17 cellular contexts compared by ENCODE assay signal in the genomic region with DNA sequence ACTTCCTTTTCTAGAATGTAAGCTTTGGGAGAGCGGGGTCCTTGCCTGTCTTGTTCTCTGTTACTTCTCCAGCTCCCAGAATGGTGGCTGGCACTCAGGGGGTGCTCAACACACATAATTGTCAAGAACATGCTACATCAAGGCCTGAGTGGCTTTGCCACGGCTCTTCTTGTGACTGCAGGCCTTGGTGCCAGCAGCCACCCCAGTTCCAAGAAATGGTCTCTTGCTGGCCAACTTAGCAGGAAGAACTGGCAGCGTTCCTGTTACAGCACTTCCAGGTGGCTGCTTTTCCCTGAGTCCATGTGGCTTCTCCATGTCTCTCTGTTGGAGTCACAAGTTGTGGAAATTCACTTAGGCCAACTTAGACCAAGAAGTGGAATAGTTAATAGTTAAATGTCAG. TPM values are rescaled to one million over a fixed set of nuclear protein-coding genes. Genes with fewer than 3 reads are reported as not detected.
A peak's percentile ranks its signal among the peaks of the same experiment; 100 is the strongest.
DNase-seq lines count a peak whose midpoint lies in the region; ATAC-seq, FAIRE-seq and TF ChIP-seq lines count a peak whose summit lies in the region.
"Had no signal": no experiment of that assay in that cellular context is flagged by ENCODE, and none has a peak within 500 bp of the region (broad histone marks: within the 10 kb centered on the region; RNA-seq: fewer than 3 reads in every experiment).

No MANE protein-coding gene starts in this region.

- H3K79me1 ChIP-seq in mesenchymal stem cell (replicated peaks; ENCODE audit: low read length, poor library complexity, severe bottlenecking) = no peaks in the 10 kb centered on the region

- CTCF ChIA-PET in activated CD4-positive, alpha-beta T cell treated with anti-CD3 and anti-CD28 coated beads for 36 hours (lab: Charles Lee) = interaction anchor here (0.5 to 1.2 kb wide), 4 partner anchors 13 to 143 kb away, joined by 3 to 4 read pairs (median 3); no protein-coding TSS in a partner anchor
- CTCF ChIA-PET in activated CD4-positive, alpha-beta T cell treated with anti-CD3 and anti-CD28 coated beads, Interleukin-2, amount 10 ng/mL, durations not matched to agents 7 days and 5 days (lab: Charles Lee) = interaction anchor here (0.6 to 1.9 kb wide), 2 partner anchors 11 to 656 kb away, joined by 5 to 8 read pairs; no protein-coding TSS in a partner anchor

- H3K14ac ChIP-seq in mesenchymal stem cell (ENCODE audit: low read length in 2 of 2) = no peak overlapping the region

- POLR2A ChIA-PET in activated CD4-positive, alpha-beta T cell treated with anti-CD3 and anti-CD28 coated beads for 36 hours (lab: Charles Lee) = no interaction called here
- POLR2A ChIA-PET in activated CD4-positive, alpha-beta T cell treated with anti-CD3 and anti-CD28 coated beads, Interleukin-2, amount 10 ng/mL, durations not matched to agents 7 days and 5 days (lab: Charles Lee) = no interaction called here

- no peak overlapping the region for H3K18ac ChIP-seq in mesenchymal stem cell (ENCODE audit: low read depth in 1 of 2, low read length in 2 of 2)

- peaks cover 10% of the 10 kb centered on the region for H3K36me3 Mint-ChIP-seq in activated CD4-positive, alpha-beta T cell treated with anti-CD3 and anti-CD28 coated beads for 36 hours (ENCODE audit: low read depth)
- peaks cover 14% of the 10 kb centered on the region for H3K36me3 Mint-ChIP-seq in activated CD4-positive, alpha-beta T cell treated with anti-CD3 and anti-CD28 coated beads, Interleukin-2, amount 10 ng/mL, durations not matched to agents 7 days and 5 days (ENCODE audit: low read depth)
- H3K36me3 Mint-ChIP-seq in central memory CD8-positive, alpha-beta T cell (ENCODE audit: insufficient read depth) = peaks cover 14% of the 10 kb centered on the region

- peaks cover 55% of the 10 kb centered on the region for H3K4me1 Mint-ChIP-seq in activated CD4-positive, alpha-beta T cell treated with anti-CD3 and anti-CD28 coated beads for 36 hours
- H3K4me1 Mint-ChIP-seq in activated CD4-positive, alpha-beta T cell treated with anti-CD3 and anti-CD28 coated beads, Interleukin-2, amount 10 ng/mL, durations not matched to agents 7 days and 5 days = peaks cover 60% of the 10 kb centered on the region
- peaks cover 74% of the 10 kb centered on the region for H3K4me1 Mint-ChIP-seq in central memory CD8-positive, alpha-beta T cell

- H4K91ac ChIP-seq in mesenchymal stem cell (ENCODE audit: low read length) = no peak overlapping the region

- H3K9ac ChIP-seq in mesenchymal stem cell (ENCODE audit: low read length) = no peak overlapping the region
- H3K9ac ChIP-seq: BLaER1 had no signal

- H3K9me3 ChIP-seq in neutrophil = no peaks in the 10 kb centered on the region
- H3K9me3 ChIP-seq in mesenchymal stem cell (ENCODE audit: control insufficient read depth, low read length) = no peaks in the 10 kb centered on the region
- H3K9me3 ChIP-seq: BLaER1 had no signal

- peak; percentile 67 for FAIRE-seq in GM12892 (lab: Jason Lieb, UNC)
- FAIRE-seq: D721Med, G401.6 had no signal

- H3K9me3 Mint-ChIP-seq in activated CD4-positive, alpha-beta T cell treated with anti-CD3 and anti-CD28 coated beads for 36 hours (ENCODE audit: low read depth) = no peaks in the 10 kb centered on the region
- no peaks in the 10 kb centered on the region for H3K9me3 Mint-ChIP-seq in activated CD4-positive, alpha-beta T cell treated with anti-CD3 and anti-CD28 coated beads, Interleukin-2, amount 10 ng/mL, durations not matched to agents 7 days and 5 days
- no peaks in the 10 kb centered on the region for H3K9me3 Mint-ChIP-seq in central memory CD8-positive, alpha-beta T cell
- H3K9me3 Mint-ChIP-seq: CD8-positive, alpha-beta memory T cell had no signal

- TF ChIP-seq POLR2A in GM12892 (IDR thresholded peaks at IDR 0.05; ENCODE audit: low read depth, low read length) = no peak

- no peak for TF ChIP-seq CTCF in neutrophil (IDR thresholded peaks at IDR 0.05)

- H2BK5ac ChIP-seq in mesenchymal stem cell (ENCODE audit: low read depth, low read length, poor library complexity, severe bottlenecking) = no peak overlapping the region

- peak overlapping the region; percentile 42 for H3K27ac ChIP-seq in neutrophil
- no peak overlapping the region for H3K27ac ChIP-seq in mesenchymal stem cell (ENCODE audit: low read length, poor library complexity, severe bottlenecking)
- H3K27ac ChIP-seq: 22Rv1, BLaER1 had no signal

- intact Hi-C loops in activated CD4-positive, alpha-beta T cell treated with anti-CD3 and anti-CD28 coated beads for 36 hours (cut with DNase I, micrococcal nuclease) = no loop called here

- H2BK15ac ChIP-seq in mesenchymal stem cell (ENCODE audit: low read depth, poor library complexity, severe bottlenecking) = no peak overlapping the region

- no peak overlapping the region for H2BK120ac ChIP-seq in mesenchymal stem cell (ENCODE audit: low read depth, low read length)

- H3K23ac ChIP-seq in mesenchymal stem cell (ENCODE audit: low read length in 2 of 2) = no peak overlapping the region

- H2AK5ac ChIP-seq in mesenchymal stem cell (ENCODE audit: low read length, severe bottlenecking) = no peak overlapping the region

- no peak overlapping the region for H3K4me3 ChIP-seq in neutrophil (ENCODE audit: low read depth in 1 of 2, low read length in 1 of 2)
- H3K4me3 ChIP-seq in mesenchymal stem cell (ENCODE audit: insufficient read depth in 1 of 2, low read depth in 1 of 2, low read length in 2 of 2) = no peak overlapping the region
- H3K4me3 ChIP-seq: BLaER1 had no signal

- H4K8ac ChIP-seq in mesenchymal stem cell (ENCODE audit: low read length) = no peak overlapping the region

- no peak for DNase-seq in activated CD4-positive, alpha-beta T cell treated with anti-CD3 and anti-CD28 coated beads for 36 hours
- DNase-seq in activated CD4-positive, alpha-beta T cell treated with anti-CD3 and anti-CD28 coated beads, Interleukin-2, amount 10 ng/mL, durations not matched to agents 7 days and 5 days = no peak
- DNase-seq in GM12892 (ENCODE audit: insufficient read length) (no peak), NCI-H2171 (lab: John Stamatoyannopoulos, UW) (no peak), mesenchymal stem cell (no peak), putamen (ENCODE audit: low spot score) (no peak)
- no peak for DNase-seq in central memory CD8-positive, alpha-beta T cell (ENCODE audit: low spot score in 2 of 2)
- DNase-seq: CD8-positive, alpha-beta memory T cell; DMS79 treated with DMSO at 0.1 percent for 48 hours; GOT3; NCI-H187; RPMI8226 had no signal

- H3K36me3 ChIP-seq in neutrophil = no peaks in the 10 kb centered on the region
- no peaks in the 10 kb centered on the region for H3K36me3 ChIP-seq in mesenchymal stem cell (ENCODE audit: control insufficient read depth in 1 of 2, insufficient read depth in 2 of 2, low read depth in 1 of 2, low read length in 2 of 2)
- H3K36me3 ChIP-seq: BLaER1 had no signal

- no peak overlapping the region for H3K4me2 ChIP-seq in mesenchymal stem cell (ENCODE audit: low read length, poor library complexity, severe bottlenecking)
- H3K4me2 ChIP-seq: BLaER1 had no signal

- H3K27me3 ChIP-seq in neutrophil (no peaks in the 10 kb centered on the region), mesenchymal stem cell (ENCODE audit: control insufficient read depth in 1 of 2, insufficient read depth in 1 of 2, low read length in 2 of 2) (no peaks in the 10 kb centered on the region)
- H3K27me3 ChIP-seq: BLaER1 had no signal

- no peak overlapping the region for H3K4me3 Mint-ChIP-seq in activated CD4-positive, alpha-beta T cell treated with anti-CD3 and anti-CD28 coated beads for 36 hours
- no peak overlapping the region for H3K4me3 Mint-ChIP-seq in activated CD4-positive, alpha-beta T cell treated with anti-CD3 and anti-CD28 coated beads, Interleukin-2, amount 10 ng/mL, durations not matched to agents 7 days and 5 days
- H3K4me3 Mint-ChIP-seq in central memory CD8-positive, alpha-beta T cell = peak overlapping the region; percentile 7
- H3K4me3 Mint-ChIP-seq: CD8-positive, alpha-beta memory T cell had no signal

- no peak overlapping the region for H2BK12ac ChIP-seq in mesenchymal stem cell (ENCODE audit: low read length in 2 of 2)

- peaks cover 56 to 66% of the 10 kb centered on the region in 2 experiments for H3K4me1 ChIP-seq in neutrophil (ENCODE audit: control insufficient read depth in 1 of 2, insufficient read depth in 1 of 2, low read depth in 1 of 2, low read length in 1 of 2)
- H3K4me1 ChIP-seq in mesenchymal stem cell (ENCODE audit: control insufficient read depth, insufficient read depth, low read depth, low read length) = no peaks in the 10 kb centered on the region

- no peak overlapping the region for H2AFZ ChIP-seq in mesenchymal stem cell (ENCODE audit: low read depth, low read length)

- ATAC-seq in activated CD4-positive, alpha-beta T cell treated with anti-CD3 and anti-CD28 coated beads for 36 hours = no peak
- ATAC-seq in central memory CD8-positive, alpha-beta T cell (replicated peaks; ENCODE audit: extremely low read depth, poor library complexity, severe bottlenecking) = no peak

- H3K4ac ChIP-seq in mesenchymal stem cell (ENCODE audit: low read depth in 1 of 2, low read length in 2 of 2) = no peak overlapping the region

- H3K27ac Mint-ChIP-seq in activated CD4-positive, alpha-beta T cell treated with anti-CD3 and anti-CD28 coated beads for 36 hours = peak overlapping the region; percentile 43
- no peak overlapping the region for H3K27ac Mint-ChIP-seq in activated CD4-positive, alpha-beta T cell treated with anti-CD3 and anti-CD28 coated beads, Interleukin-2, amount 10 ng/mL, durations not matched to agents 7 days and 5 days
- H3K27ac Mint-ChIP-seq in central memory CD8-positive, alpha-beta T cell (ENCODE audit: low read depth) = peak overlapping the region; percentile 73

- 50% methylated on average over 3 of the region's 3 CpGs for WGBS in mesenchymal stem cell

- H3K27me3 Mint-ChIP-seq in activated CD4-positive, alpha-beta T cell treated with anti-CD3 and anti-CD28 coated beads for 36 hours = no peaks in the 10 kb centered on the region
- H3K27me3 Mint-ChIP-seq in activated CD4-positive, alpha-beta T cell treated with anti-CD3 and anti-CD28 coated beads, Interleukin-2, amount 10 ng/mL, durations not matched to agents 7 days and 5 days = no peaks in the 10 kb centered on the region
- H3K27me3 Mint-ChIP-seq in central memory CD8-positive, alpha-beta T cell = no peaks in the 10 kb centered on the region
- H3K27me3 Mint-ChIP-seq: CD8-positive, alpha-beta memory T cell had no signal

RNA-seq across cellular contexts. Expression of gene PRKCB, which starts 36.1 kb away (rescaled TPM):
- 10 to 100 TPM; 57.5 to 83.8 TPM for total RNA-seq in activated CD4-positive, alpha-beta T cell treated with anti-CD3 and anti-CD28 coated beads for 36 hours
- total RNA-seq in activated CD4-positive, alpha-beta T cell treated with anti-CD3 and anti-CD28 coated beads, Interleukin-2, amount 10 ng/mL, durations not matched to agents 7 days and 5 days = 10 to 100 TPM; 77.8 to 81.0 TPM
- polyA plus RNA-seq in GM12892 (2012; ENCODE audit: missing spikeins) = 107 TPM
- not detected for polyA plus RNA-seq in mesenchymal stem cell (2013, experiment 1 of 2)
- polyA plus RNA-seq in mesenchymal stem cell (2013, experiment 2 of 2) = not detected
